In the genomic region with DNA sequence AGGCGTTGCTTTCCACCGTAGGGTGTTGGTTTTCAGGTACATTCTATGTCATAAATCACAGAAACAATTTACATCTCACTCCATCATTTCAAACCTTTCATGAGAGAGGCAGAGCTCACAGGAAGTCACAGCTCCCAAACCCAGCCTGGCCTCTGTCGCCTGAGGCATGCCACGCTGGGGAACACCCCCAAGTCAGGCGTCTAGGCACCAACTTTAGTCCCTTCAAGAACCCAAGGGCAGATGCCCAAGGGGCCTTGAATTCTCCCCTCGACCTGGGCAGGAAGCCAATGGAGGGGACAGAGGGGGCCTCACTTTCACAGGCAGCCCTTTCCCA, we compare ENCODE assay signal across 17 cellular contexts. TPM values are rescaled to one million over a fixed set of nuclear protein-coding genes. Genes with fewer than 3 reads are reported as not detected.
DNase-seq lines count a peak whose midpoint lies in the region; ATAC-seq, FAIRE-seq and TF ChIP-seq lines count a peak whose summit lies in the region.
"Had no signal": no experiment of that assay in that cellular context is flagged by ENCODE, and none has a peak within 500 bp of the region (broad histone marks: within the 10 kb centered on the region; RNA-seq: fewer than 3 reads in every experiment).

No MANE protein-coding gene starts in this region.

- H3K9me3 ChIP-seq in right lobe of liver, result no peaks in the 10 kb centered on the region
- no peaks in the 10 kb centered on the region for H3K9me3 ChIP-seq in HepG2 (ENCODE audit: low read length)
- H3K9me3 ChIP-seq in naive thymus-derived CD4-positive, alpha-beta T cell (ENCODE audit: control insufficient read depth in 2 of 3, low read length in 3 of 3), result no peaks in the 10 kb centered on the region
- no peaks in the 10 kb centered on the region for H3K9me3 ChIP-seq in upper lobe of right lung
- H3K9me3 ChIP-seq in kidney (ENCODE audit: control insufficient read depth in 1 of 2, low read length in 2 of 2), result peaks cover 0 to 2% of the 10 kb centered on the region in 2 donors
- H3K9me3 ChIP-seq: prostate gland had no signal

- H3K27ac ChIP-seq in right lobe of liver (no peak overlapping the region), HepG2 (ENCODE audit: extremely low read length, insufficient read depth, low read length) (no peak overlapping the region), upper lobe of right lung (peak overlapping the region; percentile 77), kidney (ENCODE audit: low read depth in 2 of 2, low read length in 2 of 2) (no peak overlapping the region)
- no peak overlapping the region for H3K27ac ChIP-seq in naive thymus-derived CD4-positive, alpha-beta T cell (ENCODE audit: low read depth, low read length)
- H3K27ac ChIP-seq: brain microvascular endothelial cell, dorsolateral prefrontal cortex, prostate gland had no signal

- POLR2A ChIA-PET in HepG2 (lab: Yijun Ruan, JAX), result no interaction called here
- POLR2A ChIA-PET in activated naive CD8-positive, alpha-beta T cell treated with anti-CD3 and anti-CD28 coated beads, Interleukin-2, amount 10 ng/mL, durations not matched to agents 7 days and 5 days (lab: Charles Lee), result no interaction called here
- POLR2A ChIA-PET in naive thymus-derived CD4-positive, alpha-beta T cell (lab: Charles Lee), result no interaction called here

- TF ChIP-seq EP300 in HepG2 (IDR thresholded peaks at IDR 0.05; ENCODE audit: low read depth in 2 of 2, low read length in 2 of 2), result no peak
- no peak for TF ChIP-seq EP300 in HepG2 (CRISPR knock-in tag; IDR thresholded peaks at IDR 0.05; ENCODE audit: borderline replicate concordance)

- CTCF ChIA-PET in HepG2 (lab: Yijun Ruan, JAX; ENCODE audit: low intra/inter-chr PET ratio, low total read pairs), result no interaction called here
- CTCF ChIA-PET in naive thymus-derived CD4-positive, alpha-beta T cell (lab: Charles Lee), result no interaction called here

- H3K9me3 Mint-ChIP-seq in activated naive CD8-positive, alpha-beta T cell treated with anti-CD3 and anti-CD28 coated beads, Interleukin-2, amount 10 ng/mL, durations not matched to agents 7 days and 5 days, result peaks cover 1% of the 10 kb centered on the region
- H3K9me3 Mint-ChIP-seq in naive thymus-derived CD4-positive, alpha-beta T cell, result no peaks in the 10 kb centered on the region

- no peak overlapping the region for H3K9ac ChIP-seq in HepG2 (ENCODE audit: insufficient read depth, low read depth, low read length)
- H3K9ac ChIP-seq in kidney (ENCODE audit: low read length in 2 of 2), result no peak overlapping the region

- H4K20me1 ChIP-seq in HepG2 (ENCODE audit: insufficient read depth, low read length), result no peaks in the 10 kb centered on the region

- no TSS peak for BruUV-seq in HepG2 (replicated peaks; lab: Mats Ljungman, UMichigan)

- TF ChIP-seq RAD21 in HepG2 (CRISPR knock-in tag; IDR thresholded peaks at IDR 0.05), result no peak

- H3K36me3 ChIP-seq in right lobe of liver, result no peaks in the 10 kb centered on the region
- no peaks in the 10 kb centered on the region for H3K36me3 ChIP-seq in HepG2 (replicated peaks in 1 of 2; ENCODE audit: control insufficient read depth in 1 of 2, insufficient read depth in 2 of 2, low read length in 2 of 2)
- no peaks in the 10 kb centered on the region for H3K36me3 ChIP-seq in naive thymus-derived CD4-positive, alpha-beta T cell (ENCODE audit: control insufficient read depth in 2 of 3, insufficient read depth in 3 of 3, low read length in 3 of 3)
- no peaks in the 10 kb centered on the region for H3K36me3 ChIP-seq in upper lobe of right lung
- no peaks in the 10 kb centered on the region for H3K36me3 ChIP-seq in kidney (ENCODE audit: control insufficient read depth in 1 of 2, insufficient read depth in 2 of 2, low read length in 2 of 2)
- H3K36me3 ChIP-seq: brain microvascular endothelial cell, prostate gland had no signal

- H3K4me3 Mint-ChIP-seq in activated naive CD8-positive, alpha-beta T cell treated with anti-CD3 and anti-CD28 coated beads, Interleukin-2, amount 10 ng/mL, durations not matched to agents 7 days and 5 days, result peak overlapping the region; percentile 0
- peak overlapping the region in 9 of 10 donors; percentile 30 to 71 (median 45) for H3K4me3 Mint-ChIP-seq in naive thymus-derived CD4-positive, alpha-beta T cell

- H3K79me2 ChIP-seq in HepG2 (ENCODE audit: insufficient read depth, low read length), result no peaks in the 10 kb centered on the region

- H3K4me3 ChIP-seq in right lobe of liver, result no peak overlapping the region
- H3K4me3 ChIP-seq in HepG2 (replicated peaks in 1 of 3; ENCODE audit: insufficient read depth in 1 of 3, low read depth in 2 of 3, low read length in 3 of 3), result no peak overlapping the region
- H3K4me3 ChIP-seq in naive thymus-derived CD4-positive, alpha-beta T cell (ENCODE audit: low read length), result no peak overlapping the region
- no peak overlapping the region for H3K4me3 ChIP-seq in upper lobe of right lung
- no peak overlapping the region for H3K4me3 ChIP-seq in kidney (ENCODE audit: low read length in 2 of 2)

- H3K27me3 ChIP-seq in right lobe of liver, result peaks cover 0 to 7% of the 10 kb centered on the region in 2 donors
- no peaks in the 10 kb centered on the region for H3K27me3 ChIP-seq in HepG2 (ENCODE audit: control insufficient read depth in 1 of 2, insufficient read depth in 2 of 2, low read length in 2 of 2)
- H3K27me3 ChIP-seq in naive thymus-derived CD4-positive, alpha-beta T cell (ENCODE audit: control insufficient read depth in 2 of 2, insufficient read depth in 2 of 2, low read length in 2 of 2), result peaks cover 0 to 17% of the 10 kb centered on the region in 2 donors
- peaks cover 42% of the 10 kb centered on the region for H3K27me3 ChIP-seq in upper lobe of right lung

- TF ChIP-seq POLR2A in right lobe of liver (IDR thresholded peaks at IDR 0.05) (no peak), HepG2 (IDR thresholded peaks at IDR 0.05; ENCODE audit: insufficient read depth in 1 of 2, low read depth in 2 of 2, low read length in 2 of 2) (no peak)

- WGBS in right lobe of liver (ENCODE audit: insufficient coverage, low coverage, low lambda C conversion rate, missing lambda C conversion rate), result 8% methylated on average over 5 of the region's 6 CpGs
- 92% methylated on average over 6 of the region's 6 CpGs for WGBS in HepG2 (ENCODE audit: low lambda C conversion rate)

- in situ Hi-C loops in HepG2 (cut with HindIII; ENCODE audit: extremely low pct_ligation_motif_present, low pct_unique_long_range_greater_than_20kb), result no loop called here

- H3K36me3 Mint-ChIP-seq in activated naive CD8-positive, alpha-beta T cell treated with anti-CD3 and anti-CD28 coated beads, Interleukin-2, amount 10 ng/mL, durations not matched to agents 7 days and 5 days, result no peaks in the 10 kb centered on the region
- H3K36me3 Mint-ChIP-seq in naive thymus-derived CD4-positive, alpha-beta T cell, result no peaks in the 10 kb centered on the region

- H3K27ac Mint-ChIP-seq in activated naive CD8-positive, alpha-beta T cell treated with anti-CD3 and anti-CD28 coated beads, Interleukin-2, amount 10 ng/mL, durations not matched to agents 7 days and 5 days, result no peak overlapping the region
- H3K27ac Mint-ChIP-seq in naive thymus-derived CD4-positive, alpha-beta T cell, result no peak overlapping the region

- H3K27me3 Mint-ChIP-seq in activated naive CD8-positive, alpha-beta T cell treated with anti-CD3 and anti-CD28 coated beads, Interleukin-2, amount 10 ng/mL, durations not matched to agents 7 days and 5 days, result peaks cover 65% of the 10 kb centered on the region
- peaks cover 59 to 83% (median 75%) of the 10 kb centered on the region in 5 donors for H3K27me3 Mint-ChIP-seq in naive thymus-derived CD4-positive, alpha-beta T cell

- no peak for TF ChIP-seq CTCF in right lobe of liver (IDR thresholded peaks at IDR 0.05)
- no peak for TF ChIP-seq CTCF in HepG2 (CRISPR knock-in tag; IDR thresholded peaks at IDR 0.05)
- no peak for TF ChIP-seq CTCF in upper lobe of right lung (IDR thresholded peaks at IDR 0.05)
- TF ChIP-seq CTCF in kidney (IDR thresholded peaks at IDR 0.05; ENCODE audit: borderline replicate concordance, extremely low read depth, insufficient read depth), result no peak

- no peak overlapping the region for H3K4me2 ChIP-seq in HepG2 (ENCODE audit: low read depth, low read length)

- intact Hi-C loops in right lobe of liver (cut with DNase I) (no loop called here), HepG2 (cut with micrococcal nuclease; ENCODE audit: unreplicated experiment) (no loop called here), upper lobe of right lung (cut with DNase I) (no loop called here), kidney (cut with DNase I) (no loop called here)
- intact Hi-C loops in naive thymus-derived CD4-positive, alpha-beta T cell (cut with micrococcal nuclease), result no loop called here

- H2AFZ ChIP-seq in HepG2 (ENCODE audit: low read length), result no peak overlapping the region

- ATAC-seq in right lobe of liver (no peak), HepG2 (no peak), upper lobe of right lung (no peak), GM18909 (IDR thresholded peaks at IDR 0.05; ENCODE audit: poor library complexity, unreplicated experiment) (no peak), HG02884 (IDR thresholded peaks at IDR 0.05; ENCODE audit: unreplicated experiment) (no peak)
- ATAC-seq in activated naive CD8-positive, alpha-beta T cell treated with anti-CD3 and anti-CD28 coated beads, Interleukin-2, amount 10 ng/mL, durations not matched to agents 7 days and 5 days (ENCODE audit: low read depth), result no peak
- ATAC-seq in naive thymus-derived CD4-positive, alpha-beta T cell, result no peak
- ATAC-seq: left cardiac atrium had no signal

- H3K4me1 ChIP-seq in right lobe of liver (no peaks in the 10 kb centered on the region), HepG2 (ENCODE audit: insufficient read depth, low read length) (peaks cover 76% of the 10 kb centered on the region), upper lobe of right lung (peaks cover 33% of the 10 kb centered on the region), kidney (ENCODE audit: control insufficient read depth in 1 of 2, insufficient read depth in 1 of 2, low read depth in 1 of 2, low read length in 2 of 2) (no peaks in the 10 kb centered on the region)
- H3K4me1 ChIP-seq in naive thymus-derived CD4-positive, alpha-beta T cell (ENCODE audit: control insufficient read depth in 2 of 2, insufficient read depth in 2 of 2, low read length in 2 of 2), result no peaks in the 10 kb centered on the region
- H3K4me1 ChIP-seq: prostate gland had no signal

- H3K4me1 Mint-ChIP-seq in activated naive CD8-positive, alpha-beta T cell treated with anti-CD3 and anti-CD28 coated beads, Interleukin-2, amount 10 ng/mL, durations not matched to agents 7 days and 5 days, result peaks cover 15% of the 10 kb centered on the region
- H3K4me1 Mint-ChIP-seq in naive thymus-derived CD4-positive, alpha-beta T cell, result peaks cover 6 to 36% (median 27%) of the 10 kb centered on the region in 7 donors

- DNase-seq in right lobe of liver (peak in 2 of 3 donors; percentile 33 to 34), HepG2 (ENCODE audit: low spot score) (no peak), upper lobe of right lung (no peak), kidney (no peak)
- DNase-seq in activated naive CD8-positive, alpha-beta T cell treated with anti-CD3 and anti-CD28 coated beads, Interleukin-2, amount 10 ng/mL, durations not matched to agents 7 days and 5 days, result no peak
- no peak for DNase-seq in naive thymus-derived CD4-positive, alpha-beta T cell
- DNase-seq: brain microvascular endothelial cell, left cardiac atrium, NCI-H2081, NCI-H774 had no signal

- FAIRE-seq in HepG2 (lab: Jason Lieb, UNC), result no peak
- no peak for FAIRE-seq in kidney (lab: Jason Lieb, UNC)

RNA-seq across cellular contexts. Expression of a gene that starts 10.5 kb away (rescaled TPM):
- total RNA-seq in right lobe of liver (not detected), HepG2 (2016; rRNA removed; fragmentation: Illumina TruSeq; extraction: Trizol) (0.86 and 1.1 TPM in 2 replicates), upper lobe of right lung (28.6 TPM), kidney (not detected)
- 0.10 and 0.35 TPM in 2 replicates for total RNA-seq in HepG2 (2016; cell fraction: cytosol; rRNA removed; fragmentation: Illumina TruSeq; extraction: Trizol; ENCODE audit: low read depth)
- total RNA-seq in HepG2 (2016; cell fraction: insoluble cytoplasmic fraction; rRNA removed; fragmentation: Illumina TruSeq; extraction: Trizol), result 0.92 and 1.3 TPM in 2 replicates
- 1.1 and 1.5 TPM in 2 replicates for total RNA-seq in HepG2 (2016; cell fraction: membrane; rRNA removed; fragmentation: Illumina TruSeq; extraction: Trizol)
- 1.1 and 1.3 TPM in 2 replicates for total RNA-seq in HepG2 (2016; cell fraction: nucleus; rRNA removed; fragmentation: Illumina TruSeq; extraction: Trizol)
- polyA plus RNA-seq in HepG2 (2011; rRNA removed) (0.11 and 0.17 TPM in 2 replicates), kidney (ENCODE audit: insufficient read depth, low read depth, low replicate concordance) (not detected)
- 0.05 and 0.09 TPM in 2 replicates for polyA plus RNA-seq in HepG2 (2011; cell fraction: cytosol; rRNA removed)
- 0.29 and 0.48 TPM in 2 replicates for polyA plus RNA-seq in HepG2 (2011; cell fraction: nucleus; rRNA removed)
- polyA plus RNA-seq in HepG2 (2012), result 0.15 and 0.40 TPM in 2 replicates
- polyA plus RNA-seq in HepG2 (2016; cell fraction: cytosol; fragmentation: Illumina TruSeq; extraction: Trizol; ENCODE audit: low read depth), result 0.14 and 0.16 TPM in 2 replicates
- 1.2 and 1.7 TPM in 2 replicates for polyA plus RNA-seq in HepG2 (2016; cell fraction: insoluble cytoplasmic fraction; fragmentation: Illumina TruSeq; extraction: Trizol; ENCODE audit: low read depth)
- polyA plus RNA-seq in HepG2 (2016; cell fraction: membrane; fragmentation: Illumina TruSeq; extraction: Trizol; ENCODE audit: low read depth), result 0.49 and 0.62 TPM in 2 replicates
- polyA plus RNA-seq in HepG2 (2016; cell fraction: nucleus; fragmentation: Illumina TruSeq; extraction: Trizol; ENCODE audit: insufficient read depth, low read depth), result 1.8 and 2.4 TPM in 2 replicates
- polyA minus RNA-seq in HepG2 (2011; rRNA and poly(A)+ RNA removed; ENCODE audit: low replicate concordance), result not detected in 2 replicates
- polyA minus RNA-seq in HepG2 (2011; cell fraction: cytosol; rRNA and poly(A)+ RNA removed), result not detected in 2 replicates
- polyA minus RNA-seq in HepG2 (2011; cell fraction: nucleus; rRNA and poly(A)+ RNA removed), result not detected in 2 replicates
- not detected for total RNA-seq in activated naive CD8-positive, alpha-beta T cell treated with anti-CD3 and anti-CD28 coated beads, Interleukin-2, amount 10 ng/mL, durations not matched to agents 7 days and 5 days
- total RNA-seq in naive thymus-derived CD4-positive, alpha-beta T cell, result not detected
- not detected for polyA plus RNA-seq in naive thymus-derived CD4-positive, alpha-beta T cell
- total RNA-seq: Daoy, H4, left cardiac atrium, RPMI7951 had no signal

Comparison
In these comparisons a context has a peak if more than half of its experiments do, and no peak if none do; other contexts are left out.
1. DNase-seq: peak in right lobe of liver (2 of 3); none in HepG2 (single experiment), activated naive CD8-positive, alpha-beta T cell treated with anti-CD3 and anti-CD28 coated beads, Interleukin-2, amount 10 ng/mL, durations not matched to agents 7 days and 5 days (single experiment), naive thymus-derived CD4-positive, alpha-beta T cell (0 of 9), upper lobe of right lung (single experiment) and kidney (single experiment).
2. RNA of a gene that starts 10.5 kb away (total RNA-seq): 28.6 TPM in upper lobe of right lung (single experiment); 0.10 to 1.5 TPM in HepG2, not detected in kidney (single experiment), not detected in right lobe of liver, not detected in activated naive CD8-positive, alpha-beta T cell treated with anti-CD3 and anti-CD28 coated beads, Interleukin-2, amount 10 ng/mL, durations not matched to agents 7 days and 5 days and not detected in naive thymus-derived CD4-positive, alpha-beta T cell; every median in the first group is over 10 times any median in the second.